13 cellular contexts compared by ENCODE assay signal in genomic region chr6:134753001-134753400, GRCh38.
"Had no signal": no experiment of that assay in that cellular context is flagged by ENCODE, and none has a peak within 500 bp of the region (broad histone marks: within the 10 kb centered on the region; RNA-seq: fewer than 3 reads in every experiment).

No MANE protein-coding gene starts in this region.

- H3K4me1 ChIP-seq: gastrocnemius medialis, tibial nerve had no signal

- DNase-seq: activated CD8-positive, alpha-beta memory T cell treated with anti-CD3 and anti-CD28 coated beads, Interleukin-2, amount 10 ng/mL, durations not matched to agents 7 days and 5 days; activated effector memory CD4-positive, alpha-beta T cell treated with Interleukin-2 at 50 U/mL for 16 hours; activated T-cell treated with anti-CD3 and anti-CD28 coated beads, Interleukin-2, amount 50 U/mL, for 24 hours; amygdala; dorsolateral prefrontal cortex; gastrocnemius medialis; retina had no signal

- H3K36me3 ChIP-seq: gastrocnemius medialis, tibial nerve had no signal

- FAIRE-seq: bronchial epithelial cell had no signal

- ATAC-seq: activated CD8-positive, alpha-beta memory T cell treated with anti-CD3 and anti-CD28 coated beads, Interleukin-2, amount 10 ng/mL, durations not matched to agents 7 days and 5 days; gastrocnemius medialis; stimulated activated effector memory CD8-positive, alpha-beta T cell treated with anti-CD3 and anti-CD28 coated beads, Interleukin-12 subunit alpha, Interleukin-12 subunit beta, amount 100 ng/mL, for 72 hours had no signal

- H3K27me3 ChIP-seq: dorsolateral prefrontal cortex, gastrocnemius medialis, hepatocyte, tibial nerve had no signal

- H3K27ac ChIP-seq: gastrocnemius medialis, hepatocyte, skin epidermis, tibial nerve had no signal

- H3K4me3 ChIP-seq: dorsolateral prefrontal cortex, gastrocnemius medialis, hepatocyte, lung, skin epidermis, tibial nerve had no signal

- H3K9me3 ChIP-seq: gastrocnemius medialis, tibial nerve had no signal
